Comparison of ENCODE assay signal across 1 cellular context in genomic region chr17:45172541-45173286, GRCh38.
A peak's percentile ranks its signal among the peaks of the same experiment; 100 is the strongest.
TF ChIP-seq lines count a peak whose summit lies in the region.

No MANE protein-coding gene starts in this region.

TF ChIP-seq in HepG2, 621 proteins besides CTCF, POLR2A, EP300 and RAD21 (continued from another document):
- TF ChIP-seq ZNF430 (CRISPR knock-in tag; IDR thresholded peaks at IDR 0.05), result peak; percentile 93; the same call in 1 of the 2 replicates
- peak; percentile 50 for TF ChIP-seq HNRNPK (IDR thresholded peaks at IDR 0.05; ENCODE audit: low read depth, low read length, poor library complexity, severe bottlenecking)
- TF ChIP-seq ZMYM3 (CRISPR knock-in tag; IDR thresholded peaks at IDR 0.05), result peak; percentile 52
- peak; percentile 76 to 78; a peak in 3 of 4 replicates for TF ChIP-seq HMGXB4 (CRISPR knock-in tag; IDR thresholded peaks at IDR 0.05; ENCODE audit: borderline replicate concordance in 1 of 2, low read depth in 1 of 2)
- TF ChIP-seq SAP130 (CRISPR knock-in tag; IDR thresholded peaks at IDR 0.05; ENCODE audit: low read depth), result peak; percentile 81
- TF ChIP-seq ZNF580 (CRISPR knock-in tag; IDR thresholded peaks at IDR 0.05; ENCODE audit: borderline replicate concordance, low read depth), result peak; percentile 97
- TF ChIP-seq TFE3 (CRISPR knock-in tag; IDR thresholded peaks at IDR 0.05), result peak; percentile 53; the same call in 1 of the 2 replicates
- TF ChIP-seq ERF (CRISPR knock-in tag; IDR thresholded peaks at IDR 0.05), result peak; percentile 94
- TF ChIP-seq MED1 (CRISPR knock-in tag; IDR thresholded peaks at IDR 0.05), result peak; percentile 78
TF ChIP-seq in HepG2: peak in this region for 255.
